15 cellular contexts compared by ENCODE assay signal in genomic region chr5:87399720-87400119, GRCh38. TPM values are rescaled to one million over a fixed set of nuclear protein-coding genes. Genes with fewer than 3 reads are reported as not detected.
A peak's percentile ranks its signal among the peaks of the same experiment; 100 is the strongest.
DNase-seq lines count a peak whose midpoint lies in the region; ATAC-seq and TF ChIP-seq lines count a peak whose summit lies in the region.
"Had no signal": no experiment of that assay in that cellular context is flagged by ENCODE, and none has a peak within 500 bp of the region (broad histone marks: within the 10 kb centered on the region; RNA-seq: fewer than 3 reads in every experiment).

No MANE protein-coding gene starts in this region.

- no peak for ATAC-seq in activated T-cell treated with anti-CD3 and anti-CD28 coated beads, Interleukin-2, amount 50 U/mL, for 72 hours (replicated peaks in 1 of 2)
- no peak for ATAC-seq in activated T-cell treated with anti-CD3 and anti-CD28 coated beads, Interleukin-2, amount 50 U/mL, for 4 hours
- ATAC-seq in gastroesophageal sphincter: peak; percentile 42
- ATAC-seq in HG03095 (IDR thresholded peaks at IDR 0.05; ENCODE audit: unreplicated experiment): no peak

- H3K9me3 ChIP-seq in gastroesophageal sphincter: peaks cover 0 to 5% (median 0%) of the 10 kb centered on the region in 3 donors
- H3K9me3 ChIP-seq in subcutaneous abdominal adipose tissue (ENCODE audit: control insufficient read depth in 5 of 5, low read length in 5 of 5): no peaks in the 10 kb centered on the region
- H3K9me3 ChIP-seq: upper lobe of left lung had no signal

- H3K4me1 Mint-ChIP-seq in activated T-cell treated with anti-CD3 and anti-CD28 coated beads, Interleukin-2, amount 50 U/mL, for 72 hours (ENCODE audit: low read depth): peaks cover 7% of the 10 kb centered on the region
- peaks cover 33% of the 10 kb centered on the region for H3K4me1 Mint-ChIP-seq in activated T-cell treated with anti-CD3 and anti-CD28 coated beads, Interleukin-2, amount 50 U/mL, for 4 hours (ENCODE audit: low read depth)

- H3K27me3 Mint-ChIP-seq in activated T-cell treated with anti-CD3 and anti-CD28 coated beads, Interleukin-2, amount 50 U/mL, for 72 hours (ENCODE audit: low read depth): no peaks in the 10 kb centered on the region
- no peaks in the 10 kb centered on the region for H3K27me3 Mint-ChIP-seq in activated T-cell treated with anti-CD3 and anti-CD28 coated beads, Interleukin-2, amount 50 U/mL, for 4 hours (ENCODE audit: low read depth)

- TF ChIP-seq EP300 in gastroesophageal sphincter (IDR thresholded peaks at IDR 0.05): no peak

- H3K36me3 Mint-ChIP-seq in activated T-cell treated with anti-CD3 and anti-CD28 coated beads, Interleukin-2, amount 50 U/mL, for 72 hours (ENCODE audit: insufficient read depth in 2 of 2): peaks cover 5 to 25% of the 10 kb centered on the region in 2 donors
- H3K36me3 Mint-ChIP-seq in activated T-cell treated with anti-CD3 and anti-CD28 coated beads, Interleukin-2, amount 50 U/mL, for 4 hours (ENCODE audit: insufficient read depth): peaks cover 39% of the 10 kb centered on the region

- no peak overlapping the region for H3K4me3 ChIP-seq in gastroesophageal sphincter
- H3K4me3 ChIP-seq in subcutaneous abdominal adipose tissue (ENCODE audit: low read depth in 1 of 5, low read length in 5 of 5): no peak overlapping the region
- H3K4me3 ChIP-seq: SK-N-MC, upper lobe of left lung had no signal

- 57 to 73% methylated on average over 2 of the region's 2 CpGs for WGBS in gastroesophageal sphincter (ENCODE audit: low coverage in 1 of 2), 2 donors

- peak overlapping the region in 3 of 4 donors; percentile 16 to 41 (median 29) for H3K27ac ChIP-seq in gastroesophageal sphincter
- H3K27ac ChIP-seq in subcutaneous abdominal adipose tissue (ENCODE audit: low read depth, low read length): peak overlapping the region; percentile 60
- H3K27ac ChIP-seq: foreskin keratinocyte, SK-N-MC, WERI-Rb-1 had no signal

- H3K9me3 Mint-ChIP-seq in activated T-cell treated with anti-CD3 and anti-CD28 coated beads, Interleukin-2, amount 50 U/mL, for 72 hours: no peaks in the 10 kb centered on the region
- H3K9me3 Mint-ChIP-seq in activated T-cell treated with anti-CD3 and anti-CD28 coated beads, Interleukin-2, amount 50 U/mL, for 4 hours: no peaks in the 10 kb centered on the region

- peak overlapping the region; percentile 57 for H3K27ac Mint-ChIP-seq in activated T-cell treated with anti-CD3 and anti-CD28 coated beads, Interleukin-2, amount 50 U/mL, for 72 hours

- H3K36me3 ChIP-seq in gastroesophageal sphincter (peaks cover 9 to 91% of the 10 kb centered on the region in 2 donors), subcutaneous abdominal adipose tissue (ENCODE audit: control insufficient read depth in 5 of 5, insufficient read depth in 5 of 5, low read length in 5 of 5) (peaks cover 29 to 68% (median 56%) of the 10 kb centered on the region in 5 donors)

- H3K27me3 ChIP-seq in gastroesophageal sphincter: no peaks in the 10 kb centered on the region
- no peaks in the 10 kb centered on the region for H3K27me3 ChIP-seq in subcutaneous abdominal adipose tissue (ENCODE audit: control insufficient read depth in 5 of 5, insufficient read depth in 4 of 5, low read length in 5 of 5)
- H3K27me3 ChIP-seq: foreskin keratinocyte, upper lobe of left lung had no signal

- TF ChIP-seq CTCF in gastroesophageal sphincter (IDR thresholded peaks at IDR 0.05): no peak

- no peak overlapping the region for H3K4me3 Mint-ChIP-seq in activated T-cell treated with anti-CD3 and anti-CD28 coated beads, Interleukin-2, amount 50 U/mL, for 72 hours
- H3K4me3 Mint-ChIP-seq in activated T-cell treated with anti-CD3 and anti-CD28 coated beads, Interleukin-2, amount 50 U/mL, for 4 hours: no peak overlapping the region

- H3K9ac ChIP-seq in subcutaneous abdominal adipose tissue (ENCODE audit: low read length in 5 of 5): peak overlapping the region in 1 of 5 donors; percentile 20

- no peak for TF ChIP-seq POLR2A in gastroesophageal sphincter (IDR thresholded peaks at IDR 0.05)

- H3K4me1 ChIP-seq in gastroesophageal sphincter (peaks cover 0 to 10% (median 2%) of the 10 kb centered on the region in 3 donors), subcutaneous abdominal adipose tissue (ENCODE audit: control insufficient read depth in 5 of 5, insufficient read depth in 5 of 5, low read length in 5 of 5) (peaks cover 0 to 27% (median 11%) of the 10 kb centered on the region in 5 donors)

- no peak for DNase-seq in activated T-cell treated with anti-CD3 and anti-CD28 coated beads, Interleukin-2, amount 50 U/mL, for 72 hours
- no peak for DNase-seq in activated T-cell treated with anti-CD3 and anti-CD28 coated beads, Interleukin-2, amount 50 U/mL, for 4 hours
- peak; percentile 8 for DNase-seq in NOMO-1 treated with dmso at 0.1 percent for 144 hours (lab: John Stamatoyannopoulos, UW; ENCODE audit: unreplicated experiment)
- DNase-seq in A172 (ENCODE audit: low spot score): no peak
- DNase-seq in DMS114 treated with DMSO at 0.1 percent for 48 hours (lab: John Stamatoyannopoulos, UW; ENCODE audit: unreplicated experiment): no peak
- DNase-seq: anterior cingulate cortex; NCI-H187; stimulated activated naive CD4-positive, alpha-beta T cell treated with Interleukin-2 at 50 U/mL for 16 hours; upper lobe of left lung had no signal

RNA-seq across cellular contexts. Expression of gene CCNH, which starts 13.0 kb away (rescaled TPM):
- total RNA-seq in activated T-cell treated with anti-CD3 and anti-CD28 coated beads, Interleukin-2, amount 50 U/mL, for 72 hours: 10 to 100 TPM; 58.0 to 64.6 TPM
- total RNA-seq in activated T-cell treated with anti-CD3 and anti-CD28 coated beads, Interleukin-2, amount 50 U/mL, for 4 hours: 10 to 100 TPM; 42.4 to 52.6 (median 48.2) TPM
- 100 to 1,000 TPM in 2 of 4 donors, 10 to 100 TPM in 2; 32.0 to 125 (median 81.0) TPM for total RNA-seq in gastroesophageal sphincter
- total RNA-seq in A172 (2014; rRNA removed; shearing (Covaris generic)): 129 and 160 TPM in 2 replicates
